Comparison of ENCODE assay signal across 8 cellular contexts in genomic region chr21:32393677-32394001, GRCh38. TPM values are rescaled to one million over a fixed set of nuclear protein-coding genes. Genes with fewer than 3 reads are reported as not detected.
DNase-seq lines count a peak whose midpoint lies in the region; ATAC-seq and TF ChIP-seq lines count a peak whose summit lies in the region.

No MANE protein-coding gene starts in this region.

- H2AFZ ChIP-seq in Loucy (ENCODE audit: low read length) (peak overlapping the region; percentile 41; the same call in 1 of the 2 replicates), mammary epithelial cell (ENCODE audit: low read depth, low read length) (peak overlapping the region; percentile 89)

- DNase-seq in CD14-positive monocyte (ENCODE audit: low spot score) (no peak), mammary epithelial cell (no peak), natural killer cell (no peak), ecto neural progenitor cell (ENCODE audit: low spot score) (no peak), 8988T (no peak)
- no peak for DNase-seq in stimulated activated CD4-positive, alpha-beta T cell treated with anti-CD3 and anti-CD28 coated beads, Interleukin-12 subunit alpha, Interleukin-12 subunit beta, amount 100 ng/mL, for 4 hours

- intact Hi-C loops in CD14-positive monocyte (cut with micrococcal nuclease), result loop anchor here (5.0 to 10.0 kb wide), 4 partner anchors 116 to 1249 kb away; partner anchors contain the start of genes MIS18A (in 2 of the 2), CRYZL1 (in 1 of the 2), ITSN1 (in 1 of the 2) and SCAF4 (in 1 of the 2)
- intact Hi-C loops in mammary epithelial cell (cut with micrococcal nuclease), result loop anchor here (2.0 kb wide), 2 partner anchors 21 to 207 kb away; no protein-coding TSS in a partner anchor
- intact Hi-C loops in natural killer cell (cut with micrococcal nuclease), result loop anchor here (1.0 to 2.0 kb wide), 3 partner anchors 115 to 219 kb away; partner anchors contain the start of genes CFAP298 and MIS18A

- WGBS in mammary epithelial cell (ENCODE audit: low coverage, missing lambda C conversion rate), result 25% methylated on average over 8 of the region's 9 CpGs

- in situ Hi-C loops in mammary epithelial cell (cut with MboI; ENCODE audit: low sequenced_read_pairs in 2 of 2), result loop anchor here in 1 of 2 donors (25.0 kb wide), 1 partner anchor 344 kb away; the partner anchor contains the start of gene SYNJ1

- ATAC-seq in natural killer cell (no peak), GM18511 (IDR thresholded peaks at IDR 0.05; ENCODE audit: unreplicated experiment) (no peak)

- H3K4me3 Mint-ChIP-seq in CD14-positive monocyte (peak overlapping the region; percentile 90 to 91), natural killer cell (peak overlapping the region; percentile 84)

- H3K4me1 ChIP-seq in Loucy (ENCODE audit: insufficient read depth, low read length, poor library complexity, severe bottlenecking) (no peaks in the 10 kb centered on the region), mammary epithelial cell (ENCODE audit: insufficient read depth, low read length) (peaks cover 24% of the 10 kb centered on the region)

- dilution Hi-C loops in mammary epithelial cell (cut with HindIII; ENCODE audit: low sequenced_read_pairs), result no loop called here

- H3K9ac ChIP-seq in Loucy (ENCODE audit: low read depth, low read length, poor library complexity, severe bottlenecking), result no peak overlapping the region
- peak overlapping the region; percentile 51 for H3K9ac ChIP-seq in mammary epithelial cell (ENCODE audit: insufficient read depth, low read length)

- H3K79me2 ChIP-seq in Loucy (ENCODE audit: insufficient read depth, low read length) (peaks cover 14% of the 10 kb centered on the region; the same call in 1 of the 2 replicates), mammary epithelial cell (ENCODE audit: insufficient read depth, low read length) (peaks cover 36% of the 10 kb centered on the region)

- H3K27me3 ChIP-seq in Loucy (ENCODE audit: insufficient read depth, low read length, poor library complexity, severe bottlenecking) (peaks cover 40% of the 10 kb centered on the region), mammary epithelial cell (ENCODE audit: insufficient read depth, low read length) (no peaks in the 10 kb centered on the region)

- peak overlapping the region; percentile 57 for H3K27ac ChIP-seq in mammary epithelial cell (ENCODE audit: insufficient read depth, low read depth, low read length)

- H3K27me3 Mint-ChIP-seq in CD14-positive monocyte (ENCODE audit: low read depth in 3 of 3), result peaks cover 0 to 6% (median 4%) of the 10 kb centered on the region in 3 donors
- peaks cover 0 to 11% of the 10 kb centered on the region in 2 donors for H3K27me3 Mint-ChIP-seq in natural killer cell (ENCODE audit: low read depth in 2 of 2)

- H3F3A ChIP-seq in Loucy (ENCODE audit: low read depth), result no peaks in the 10 kb centered on the region

- no TSS peak for BruUV-seq in mammary epithelial cell (replicated peaks; lab: Mats Ljungman, UMichigan)

- peak overlapping the region; percentile 85 to 95 (median 95) for H3K27ac Mint-ChIP-seq in CD14-positive monocyte
- peak overlapping the region; percentile 83 to 86 for H3K27ac Mint-ChIP-seq in natural killer cell

- no peak for TF ChIP-seq CTCF in CD14-positive monocyte (IDR thresholded peaks at IDR 0.05)
- no peak for TF ChIP-seq CTCF in Loucy (conservative IDR thresholded peaks at IDR 0.05; ENCODE audit: low read length)
- TF ChIP-seq CTCF in mammary epithelial cell (conservative IDR thresholded peaks at IDR 0.05 in 1 of 2, IDR thresholded peaks at IDR 0.05 in 1 of 2; ENCODE audit: extremely low read depth in 1 of 2, insufficient read depth in 1 of 2, low read depth in 1 of 2, low read length in 2 of 2), result no peak
- no peak for TF ChIP-seq CTCF in natural killer cell (IDR thresholded peaks at IDR 0.05)

- H3K4me3 ChIP-seq in Loucy (ENCODE audit: low read length, poor library complexity, severe bottlenecking) (no peak overlapping the region), mammary epithelial cell (replicated peaks in 1 of 3; ENCODE audit: insufficient read depth in 1 of 3, low read depth in 2 of 3, low read length in 3 of 3) (peak overlapping the region; percentile 87 to 97 (median 94))

- H3K4me1 Mint-ChIP-seq in CD14-positive monocyte (peaks cover 25% of the 10 kb centered on the region), natural killer cell (peaks cover 36 to 37% of the 10 kb centered on the region in 2 donors)

- H3K4me2 ChIP-seq in Loucy (ENCODE audit: low read depth, low read length, poor library complexity, severe bottlenecking), result no peak overlapping the region
- peak overlapping the region; percentile 97 for H3K4me2 ChIP-seq in mammary epithelial cell (ENCODE audit: insufficient read depth, low read depth, low read length)

- no peaks in the 10 kb centered on the region for H3K36me3 ChIP-seq in Loucy (ENCODE audit: insufficient read depth, low read length)
- H3K36me3 ChIP-seq in mammary epithelial cell (ENCODE audit: insufficient read depth, low read length), result no peaks in the 10 kb centered on the region

- CTCF ChIA-PET in mammary epithelial cell (lab: Charles Lee; ENCODE audit: low non-redundant PET), result interaction anchor here (0.7 kb wide), 1 partner anchor 207 kb away, joined by 7 read pairs; no protein-coding TSS in a partner anchor

- H3K9me2 ChIP-seq in Loucy (replicated peaks; ENCODE audit: low read depth, low read length), result no peaks in the 10 kb centered on the region

- H3K9me3 Mint-ChIP-seq in CD14-positive monocyte, result peaks cover 0 to 9% (median 2%) of the 10 kb centered on the region in 7 donors
- no peaks in the 10 kb centered on the region for H3K9me3 Mint-ChIP-seq in natural killer cell

- H4K20me1 ChIP-seq in Loucy (ENCODE audit: insufficient read depth, low read length, poor library complexity, severe bottlenecking) (no peaks in the 10 kb centered on the region), mammary epithelial cell (ENCODE audit: insufficient read depth, low read length) (no peaks in the 10 kb centered on the region)

- H3K9me3 ChIP-seq in Loucy (ENCODE audit: insufficient read depth, low read depth, low read length) (no peaks in the 10 kb centered on the region), mammary epithelial cell (replicated peaks; ENCODE audit: insufficient read depth, low read length) (no peaks in the 10 kb centered on the region)

- H3K36me3 Mint-ChIP-seq in CD14-positive monocyte (peaks cover 0 to 2% of the 10 kb centered on the region in 2 donors), natural killer cell (no peaks in the 10 kb centered on the region)

RNA-seq across cellular contexts. Expression of gene URB1, which starts 0.8 kb away (rescaled TPM):
- polyA plus RNA-seq in CD14-positive monocyte (under 1 TPM; 0.25 to 0.47 TPM), mammary epithelial cell (12.5 TPM)
- total RNA-seq in mammary epithelial cell (10 to 100 TPM; 32.2 to 36.4 TPM), natural killer cell (1 to 10 TPM; 6.1 to 7.8 (median 7.5) TPM)
- 44.7 TPM for polyA minus RNA-seq in mammary epithelial cell

RNA-seq across cellular contexts. Expression of gene EVA1C, which starts 18.9 kb away (rescaled TPM):
- polyA plus RNA-seq in CD14-positive monocyte (under 1 TPM; 0.37 to 0.63 TPM), mammary epithelial cell (22.2 TPM)
- total RNA-seq in mammary epithelial cell (10 to 100 TPM; 11.7 to 28.4 TPM), natural killer cell (10 to 100 TPM; 14.7 to 27.8 (median 15.8) TPM)
- 5.7 TPM for polyA minus RNA-seq in mammary epithelial cell
